ENCODE assay signal across 8 cellular contexts in the genomic region with DNA sequence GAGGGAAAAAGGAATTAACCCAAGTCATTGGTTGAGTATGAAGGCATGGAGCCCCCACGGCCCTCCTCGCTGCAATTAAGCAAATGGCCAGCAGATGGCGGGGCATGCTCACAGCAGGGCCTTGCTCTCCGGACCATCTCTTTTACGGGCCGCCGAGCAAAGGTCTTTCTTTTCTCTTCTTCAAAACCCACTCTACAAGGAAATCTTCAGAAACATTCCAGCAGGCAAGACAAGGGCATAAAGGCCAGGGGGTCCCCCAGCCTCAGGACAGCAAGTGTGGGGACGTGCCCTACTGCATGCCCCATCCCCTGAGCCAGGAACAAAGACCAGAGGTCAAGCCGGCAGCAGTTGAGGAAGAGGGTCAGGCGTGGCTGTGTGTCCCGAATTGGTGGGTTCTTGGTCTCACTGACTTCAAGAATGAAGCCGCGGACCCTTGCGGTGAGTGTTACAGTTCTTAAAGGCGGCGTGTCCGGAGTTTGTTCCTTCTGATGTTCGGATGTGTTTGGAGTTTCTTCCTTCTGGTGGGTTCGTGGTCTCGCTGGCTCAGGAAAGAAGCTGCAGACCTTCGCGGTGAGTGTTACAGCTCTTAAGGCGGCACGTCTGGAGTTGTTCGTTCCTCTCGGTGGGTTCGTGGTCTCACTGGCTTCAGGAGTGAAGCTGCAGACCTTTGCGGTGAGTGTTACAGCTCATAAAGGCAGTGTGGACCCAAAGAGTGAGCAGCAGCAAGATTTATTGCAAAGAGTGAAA.
A peak's percentile ranks its signal among the peaks of the same experiment; 100 is the strongest.
DNase-seq lines count a peak whose midpoint lies in the region; ATAC-seq and TF ChIP-seq lines count a peak whose summit lies in the region.
"Not testable (repeated sequence)": the region's sequence is repeated elsewhere in the genome, so short reads cannot be mapped to it uniquely, and the experiment has no call there.

No MANE protein-coding gene starts in this region.

- peak; percentile 87 for DNase-seq in DND-41
- peak; percentile 66 to 93 for DNase-seq in HAP-1 (ENCODE audit: low spot score in 2 of 2)
- peak; percentile 26 for DNase-seq in NCI-H1048 (lab: John Stamatoyannopoulos, UW)
- peak; percentile 74 for DNase-seq in SKM-1 treated with dmso at 0.1 percent for 144 hours (lab: John Stamatoyannopoulos, UW; ENCODE audit: unreplicated experiment)
- DNase-seq in activated naive CD4-positive, alpha-beta T cell treated with anti-CD3 and anti-CD28 coated beads, Interleukin-2, amount 10 ng/mL, durations not matched to agents 7 days and 5 days, result peak; percentile 90
- DNase-seq in germinal center (ENCODE audit: low spot score), result peak; percentile 84
- peak in 51 of 56 donors; percentile 14 to 91 (median 52) for DNase-seq in nucleus accumbens (lab: John Stamatoyannopoulos, UW)
- DNase-seq in stimulated activated naive CD8-positive, alpha-beta T cell treated with anti-CD3 and anti-CD28 coated beads, Interleukin-15, amount 100 ng/mL, for 72 hours, result peak; percentile 82 to 84

- in situ Hi-C loops in HAP-1 (cut with MboI; ENCODE audit: low sequenced_read_pairs), result loop anchor here (10.0 to 25.0 kb wide), 2 partner anchors 376 to 1707 kb away; a partner anchor contains a TSS

- peak; percentile 100 for TF ChIP-seq CTCF in DND-41 (IDR thresholded peaks at IDR 0.05; ENCODE audit: borderline replicate concordance, extremely low read depth, low read length, poor library complexity, severe bottlenecking)

- peak overlapping the region; percentile 33 for H3K9ac ChIP-seq in DND-41 (ENCODE audit: low read depth, low read length)

- H3K36me3 Mint-ChIP-seq in activated naive CD4-positive, alpha-beta T cell treated with anti-CD3 and anti-CD28 coated beads, Interleukin-2, amount 10 ng/mL, durations not matched to agents 7 days and 5 days, result not testable (repeated sequence)

- not testable (repeated sequence) for H3K9me3 ChIP-seq in DND-41 (ENCODE audit: insufficient read depth, low read length, severe bottlenecking); HAP-1

- H3K9me3 Mint-ChIP-seq in activated naive CD4-positive, alpha-beta T cell treated with anti-CD3 and anti-CD28 coated beads, Interleukin-2, amount 10 ng/mL, durations not matched to agents 7 days and 5 days; stimulated activated naive CD8-positive, alpha-beta T cell treated with anti-CD3 and anti-CD28 coated beads, Interleukin-15, amount 100 ng/mL, for 72 hours: not testable (repeated sequence)

- CTCF ChIA-PET in activated naive CD4-positive, alpha-beta T cell treated with anti-CD3 and anti-CD28 coated beads, Interleukin-2, amount 10 ng/mL, durations not matched to agents 7 days and 5 days (lab: Charles Lee), result interaction anchor here (0.7 to 3.7 kb wide), 25 partner anchors 9 to 440 kb away, joined by 3 to 40 read pairs (median 4); a partner anchor contains a TSS

- not testable (repeated sequence) for H3K27ac ChIP-seq in DND-41 (ENCODE audit: low read length)

- H4K20me1 ChIP-seq in DND-41 (ENCODE audit: insufficient read depth, low read length), result not testable (repeated sequence)

- H3K4me2 ChIP-seq in DND-41 (ENCODE audit: insufficient read depth, low read length), result peak overlapping the region; percentile 85

- H3K27ac Mint-ChIP-seq in activated naive CD4-positive, alpha-beta T cell treated with anti-CD3 and anti-CD28 coated beads, Interleukin-2, amount 10 ng/mL, durations not matched to agents 7 days and 5 days, result not testable (repeated sequence)
- peak overlapping the region in 1 of 2 donors; percentile 52 for H3K27ac Mint-ChIP-seq in stimulated activated naive CD8-positive, alpha-beta T cell treated with anti-CD3 and anti-CD28 coated beads, Interleukin-15, amount 100 ng/mL, for 72 hours

- ATAC-seq in DND-41 (ENCODE audit: insufficient read depth, low read depth), result peak; percentile 97
- peak; percentile 93 for ATAC-seq in stimulated activated naive CD8-positive, alpha-beta T cell treated with anti-CD3 and anti-CD28 coated beads, Interleukin-15, amount 100 ng/mL, for 72 hours

- not testable (repeated sequence) for H3K4me1 ChIP-seq in DND-41 (ENCODE audit: insufficient read depth, low read length); HAP-1

- H3K79me2 ChIP-seq in DND-41 (ENCODE audit: insufficient read depth, low read length), result not testable (repeated sequence)

- H3K36me3 ChIP-seq in DND-41 (ENCODE audit: insufficient read depth, low read length); HAP-1 (replicated peaks): not testable (repeated sequence)

- H3K4me3 Mint-ChIP-seq in activated naive CD4-positive, alpha-beta T cell treated with anti-CD3 and anti-CD28 coated beads, Interleukin-2, amount 10 ng/mL, durations not matched to agents 7 days and 5 days, result peak overlapping the region; percentile 63
- H3K4me3 Mint-ChIP-seq in stimulated activated naive CD8-positive, alpha-beta T cell treated with anti-CD3 and anti-CD28 coated beads, Interleukin-15, amount 100 ng/mL, for 72 hours, result peak overlapping the region; percentile 91 to 92

- H3K4me3 ChIP-seq in DND-41 (ENCODE audit: low read depth in 1 of 2, low read length in 2 of 2) (peak overlapping the region in 1 of 2 experiments; percentile 55; a peak in 2 of 4 replicates), HAP-1 (peak overlapping the region; percentile 14)

- peaks cover 43% of the 10 kb centered on the region for H3K27me3 Mint-ChIP-seq in activated naive CD4-positive, alpha-beta T cell treated with anti-CD3 and anti-CD28 coated beads, Interleukin-2, amount 10 ng/mL, durations not matched to agents 7 days and 5 days
- H3K27me3 Mint-ChIP-seq in stimulated activated naive CD8-positive, alpha-beta T cell treated with anti-CD3 and anti-CD28 coated beads, Interleukin-15, amount 100 ng/mL, for 72 hours, result peaks cover 22% of the 10 kb centered on the region

- peaks cover 11% of the 10 kb centered on the region for H3K4me1 Mint-ChIP-seq in activated naive CD4-positive, alpha-beta T cell treated with anti-CD3 and anti-CD28 coated beads, Interleukin-2, amount 10 ng/mL, durations not matched to agents 7 days and 5 days
- H3K4me1 Mint-ChIP-seq in stimulated activated naive CD8-positive, alpha-beta T cell treated with anti-CD3 and anti-CD28 coated beads, Interleukin-15, amount 100 ng/mL, for 72 hours, result peaks cover 11% of the 10 kb centered on the region

- H3K27me3 ChIP-seq in DND-41 (ENCODE audit: insufficient read depth, low read length, poor library complexity); HAP-1 (ENCODE audit: low read depth): not testable (repeated sequence)

- H2AFZ ChIP-seq in DND-41 (ENCODE audit: low read depth, low read length), result peak overlapping the region; percentile 73

Comparison
In these comparisons a context has a peak if more than half of its experiments do, and no peak if none do; other contexts are left out.
1. DNase-seq: peak in every context shown above with its lines; median percentile 90 in activated naive CD4-positive, alpha-beta T cell treated with anti-CD3 and anti-CD28 coated beads, Interleukin-2, amount 10 ng/mL, durations not matched to agents 7 days and 5 days; 87 in DND-41; 84 in germinal center; 83 in stimulated activated naive CD8-positive, alpha-beta T cell treated with anti-CD3 and anti-CD28 coated beads, Interleukin-15, amount 100 ng/mL, for 72 hours; 80 in HAP-1; 74 in SKM-1 treated with dmso at 0.1 percent for 144 hours; 52 in nucleus accumbens; 26 in NCI-H1048.